In genomic region chr6:158244373-158244772, GRCh38 we compare ENCODE assay signal across 18 cellular contexts.
A peak's percentile ranks its signal among the peaks of the same experiment; 100 is the strongest.
DNase-seq lines count a peak whose midpoint lies in the region; ATAC-seq and TF ChIP-seq lines count a peak whose summit lies in the region.
"Had no signal": no experiment of that assay in that cellular context is flagged by ENCODE, and none has a peak within 500 bp of the region (broad histone marks: within the 10 kb centered on the region; RNA-seq: fewer than 3 reads in every experiment).

No MANE protein-coding gene starts in this region.

- no peaks in the 10 kb centered on the region for H3F3A ChIP-seq in OCI-LY1 (ENCODE audit: insufficient read depth, low read length)
- no peaks in the 10 kb centered on the region for H3F3A ChIP-seq in neural progenitor cell (ENCODE audit: low read depth)

- ATAC-seq in activated CD4-positive, alpha-beta T cell treated with anti-CD3 and anti-CD28 coated beads for 36 hours: peak; percentile 10
- peak; percentile 19 for ATAC-seq in HG02571 (IDR thresholded peaks at IDR 0.05; ENCODE audit: unreplicated experiment)
- ATAC-seq in foreskin keratinocyte: no peak
- no peak for ATAC-seq in GM21737 (IDR thresholded peaks at IDR 0.05; ENCODE audit: unreplicated experiment)
- ATAC-seq: HCT116 had no signal

- no peak overlapping the region for H2AFZ ChIP-seq in OCI-LY1 (ENCODE audit: low read length)
- no peak overlapping the region for H2AFZ ChIP-seq in neural progenitor cell (replicated peaks)

- H4K20me1 ChIP-seq in OCI-LY1 (ENCODE audit: insufficient read depth, low read length): no peaks in the 10 kb centered on the region
- peaks cover 17% of the 10 kb centered on the region for H4K20me1 ChIP-seq in neural progenitor cell (ENCODE audit: low read depth)

- H3K4me1 Mint-ChIP-seq in activated CD4-positive, alpha-beta T cell treated with anti-CD3 and anti-CD28 coated beads for 36 hours: peaks cover 24% of the 10 kb centered on the region
- peaks cover 7% of the 10 kb centered on the region for H3K4me1 Mint-ChIP-seq in neural progenitor cell

- H3K4me2 ChIP-seq in OCI-LY1 (ENCODE audit: low read length) (peak overlapping the region; percentile 61), neural progenitor cell (peak overlapping the region; percentile 45)

- no peaks in the 10 kb centered on the region for H3K27me3 Mint-ChIP-seq in activated CD4-positive, alpha-beta T cell treated with anti-CD3 and anti-CD28 coated beads for 36 hours
- H3K27me3 Mint-ChIP-seq in neural progenitor cell (ENCODE audit: insufficient read depth, low read depth): peaks cover 5% of the 10 kb centered on the region

- intact Hi-C loops in activated CD4-positive, alpha-beta T cell treated with anti-CD3 and anti-CD28 coated beads for 36 hours (cut with DNase I, micrococcal nuclease): no loop called here

- no peaks in the 10 kb centered on the region for H3K9me3 Mint-ChIP-seq in activated CD4-positive, alpha-beta T cell treated with anti-CD3 and anti-CD28 coated beads for 36 hours (ENCODE audit: low read depth)
- peaks cover 12% of the 10 kb centered on the region for H3K9me3 Mint-ChIP-seq in neural progenitor cell

- peak overlapping the region; percentile 29; the same call in 1 of the 2 replicates for H3K9ac ChIP-seq in OCI-LY1 (ENCODE audit: low read length)
- no peak overlapping the region for H3K9ac ChIP-seq in neural progenitor cell

- no peaks in the 10 kb centered on the region for H3K27me3 ChIP-seq in OCI-LY1 (ENCODE audit: insufficient read depth, low read length)
- no peaks in the 10 kb centered on the region for H3K27me3 ChIP-seq in neural progenitor cell
- no peaks in the 10 kb centered on the region for H3K27me3 ChIP-seq in foreskin keratinocyte

- H3K9me2 ChIP-seq in OCI-LY1 (ENCODE audit: low read depth, low read length): no peaks in the 10 kb centered on the region

- peak overlapping the region; percentile 18 for H3K4me3 ChIP-seq in OCI-LY1 (ENCODE audit: low read depth, low read length, poor library complexity, severe bottlenecking)
- no peak overlapping the region for H3K4me3 ChIP-seq in neural progenitor cell

- POLR2A ChIA-PET in activated CD4-positive, alpha-beta T cell treated with anti-CD3 and anti-CD28 coated beads for 36 hours (lab: Charles Lee): no interaction called here

- DNase-seq in activated CD4-positive, alpha-beta T cell treated with anti-CD3 and anti-CD28 coated beads for 36 hours: no peak
- no peak for DNase-seq in activated CD4-positive, alpha-beta T cell treated with anti-CD3 and anti-CD28 coated beads for 4 hours
- DNase-seq in neural progenitor cell (ENCODE audit: low spot score) (peak; percentile 13), foreskin keratinocyte (no peak)
- no peak for DNase-seq in stimulated activated CD4-positive, alpha-beta T cell treated with anti-CD3 and anti-CD28 coated beads, Interleukin-1b, Interleukin-23, amount 100 ng/mL, for 48 hours
- DNase-seq: 8988T, C1 segment of cervical spinal cord, EL, NCI-H1436 treated with DMSO at 0.1 percent for 48 hours, NCI-H446, NCI-H748 treated with DMSO at 0.1 percent for 48 hours, OCI-M1, RPMI8226, SW 1271 had no signal

- peaks cover 60% of the 10 kb centered on the region for H3K79me2 ChIP-seq in OCI-LY1 (ENCODE audit: insufficient read depth, low read length)
- H3K79me2 ChIP-seq in neural progenitor cell (ENCODE audit: low read depth): peaks cover 78% of the 10 kb centered on the region

- TF ChIP-seq CTCF in OCI-LY1 (IDR thresholded peaks at IDR 0.05; ENCODE audit: low read length) (no peak), neural progenitor cell (IDR thresholded peaks at IDR 0.05) (no peak), foreskin keratinocyte (conservative IDR thresholded peaks at IDR 0.05) (no peak)

- H3K4me3 Mint-ChIP-seq in activated CD4-positive, alpha-beta T cell treated with anti-CD3 and anti-CD28 coated beads for 36 hours: no peak overlapping the region
- H3K4me3 Mint-ChIP-seq in neural progenitor cell: no peak overlapping the region

- CTCF ChIA-PET in activated CD4-positive, alpha-beta T cell treated with anti-CD3 and anti-CD28 coated beads for 36 hours (lab: Charles Lee): no interaction called here

- H3K9me3 ChIP-seq in OCI-LY1 (ENCODE audit: low read length) (no peaks in the 10 kb centered on the region), neural progenitor cell (ENCODE audit: low read depth) (no peaks in the 10 kb centered on the region)

- H3K4me1 ChIP-seq in OCI-LY1 (ENCODE audit: insufficient read depth, low read length, severe bottlenecking) (peaks cover 47% of the 10 kb centered on the region), neural progenitor cell (peaks cover 10% of the 10 kb centered on the region), foreskin keratinocyte (peaks cover 19% of the 10 kb centered on the region)

- peak overlapping the region; percentile 93 for H3K27ac ChIP-seq in OCI-LY1 (ENCODE audit: low read depth, low read length, poor library complexity, severe bottlenecking)
- H3K27ac ChIP-seq in neural progenitor cell: peak overlapping the region; percentile 46
- H3K27ac ChIP-seq in foreskin keratinocyte: no peak overlapping the region

- H3K27ac Mint-ChIP-seq in activated CD4-positive, alpha-beta T cell treated with anti-CD3 and anti-CD28 coated beads for 36 hours: no peak overlapping the region
- H3K27ac Mint-ChIP-seq in neural progenitor cell: no peak overlapping the region

- H3K36me3 ChIP-seq in OCI-LY1 (ENCODE audit: insufficient read depth, low read length): peaks cover 13% of the 10 kb centered on the region
- H3K36me3 ChIP-seq in neural progenitor cell: no peaks in the 10 kb centered on the region

- H3K36me3 Mint-ChIP-seq in activated CD4-positive, alpha-beta T cell treated with anti-CD3 and anti-CD28 coated beads for 36 hours (ENCODE audit: low read depth): no peaks in the 10 kb centered on the region
- H3K36me3 Mint-ChIP-seq in neural progenitor cell: peaks cover 28% of the 10 kb centered on the region

Comparison
In these comparisons a context has a peak if more than half of its experiments do, and no peak if none do; other contexts are left out.
1. ATAC-seq: peak in activated CD4-positive, alpha-beta T cell treated with anti-CD3 and anti-CD28 coated beads for 36 hours (single experiment) and HG02571 (single experiment); none in foreskin keratinocyte (single experiment) and GM21737 (single experiment).